In genomic region chr4:183798921-183799307, GRCh38 we compare ENCODE assay signal across 10 cellular contexts.
DNase-seq lines count a peak whose midpoint lies in the region; ATAC-seq, FAIRE-seq and TF ChIP-seq lines count a peak whose summit lies in the region.
"Had no signal": no experiment of that assay in that cellular context is flagged by ENCODE, and none has a peak within 500 bp of the region (broad histone marks: within the 10 kb centered on the region; RNA-seq: fewer than 3 reads in every experiment).

No MANE protein-coding gene starts in this region.

- peak overlapping the region; percentile 64 for H3K4me3 Mint-ChIP-seq in stimulated activated naive CD8-positive, alpha-beta T cell treated with anti-CD3 and anti-CD28 coated beads, Interleukin-15, Interleukin-2, amounts not matched to agents 100 ng/mL and 50 ng/mL, for 24 hours
- H3K4me3 Mint-ChIP-seq in astrocyte (ENCODE audit: unreplicated experiment) = peak overlapping the region; percentile 68

- H3K9me3 ChIP-seq in astrocyte (ENCODE audit: insufficient read depth, low read depth, low read length) (peaks cover 7% of the 10 kb centered on the region), mucosa of stomach (ENCODE audit: control insufficient read depth, low read length) (no peaks in the 10 kb centered on the region)

- H3K4me1 ChIP-seq in astrocyte (ENCODE audit: insufficient read depth, low read length) (peaks cover 5% of the 10 kb centered on the region), mucosa of stomach (ENCODE audit: control insufficient read depth, insufficient read depth, low read length) (peaks cover 5% of the 10 kb centered on the region)

- no peak overlapping the region for H3K27ac ChIP-seq in astrocyte (ENCODE audit: low read depth, low read length)
- H3K27ac ChIP-seq: KMS-11 had no signal

- peaks cover 67% of the 10 kb centered on the region for H3K27me3 Mint-ChIP-seq in stimulated activated naive CD8-positive, alpha-beta T cell treated with anti-CD3 and anti-CD28 coated beads, Interleukin-15, Interleukin-2, amounts not matched to agents 100 ng/mL and 50 ng/mL, for 24 hours
- H3K27me3 Mint-ChIP-seq in astrocyte (ENCODE audit: low read depth, unreplicated experiment) = peaks cover 49% of the 10 kb centered on the region

- peaks cover 32% of the 10 kb centered on the region for H3K27me3 ChIP-seq in astrocyte (ENCODE audit: insufficient read depth, low read length)
- no peaks in the 10 kb centered on the region for H3K27me3 ChIP-seq in mucosa of stomach (ENCODE audit: control insufficient read depth, insufficient read depth, low read length)

- H3K9ac ChIP-seq in astrocyte (ENCODE audit: low read length) (no peak overlapping the region), mucosa of stomach (ENCODE audit: low read length) (no peak overlapping the region)
- H3K9ac ChIP-seq: KMS-11 had no signal

- H3K36me3 ChIP-seq in astrocyte (ENCODE audit: insufficient read depth, low read length) (no peaks in the 10 kb centered on the region), mucosa of stomach (ENCODE audit: control insufficient read depth, insufficient read depth, low read length) (no peaks in the 10 kb centered on the region)

- no peak overlapping the region for H3K27ac Mint-ChIP-seq in stimulated activated naive CD8-positive, alpha-beta T cell treated with anti-CD3 and anti-CD28 coated beads, Interleukin-15, Interleukin-2, amounts not matched to agents 100 ng/mL and 50 ng/mL, for 24 hours
- H3K27ac Mint-ChIP-seq in astrocyte (ENCODE audit: unreplicated experiment) = no peak overlapping the region

- H3K79me2 ChIP-seq in astrocyte (ENCODE audit: insufficient read depth, low read length) = no peaks in the 10 kb centered on the region

- 41 to 60% methylated on average over 11 of the region's 11 CpGs for WGBS in lower leg skin, 2 donors

- H3K4me2 ChIP-seq in astrocyte (ENCODE audit: low read length) = peak overlapping the region; percentile 82
- H3K4me2 ChIP-seq: KMS-11 had no signal

- ATAC-seq in stimulated activated naive CD8-positive, alpha-beta T cell treated with anti-CD3 and anti-CD28 coated beads, Interleukin-15, Interleukin-2, amounts not matched to agents 100 U/mL and 50 U/mL, for 24 hours = no peak

- no peak for TF ChIP-seq POLR2A in lower leg skin (IDR thresholded peaks at IDR 0.05)

- H2AFZ ChIP-seq in astrocyte (ENCODE audit: low read depth, low read length) = no peak overlapping the region

- H3K9me3 Mint-ChIP-seq in stimulated activated naive CD8-positive, alpha-beta T cell treated with anti-CD3 and anti-CD28 coated beads, Interleukin-15, Interleukin-2, amounts not matched to agents 100 ng/mL and 50 ng/mL, for 24 hours = no peaks in the 10 kb centered on the region
- H3K9me3 Mint-ChIP-seq in astrocyte (ENCODE audit: unreplicated experiment) = no peaks in the 10 kb centered on the region

- H3K4me1 Mint-ChIP-seq in stimulated activated naive CD8-positive, alpha-beta T cell treated with anti-CD3 and anti-CD28 coated beads, Interleukin-15, Interleukin-2, amounts not matched to agents 100 ng/mL and 50 ng/mL, for 24 hours (ENCODE audit: low read depth) = peaks cover 13% of the 10 kb centered on the region
- H3K4me1 Mint-ChIP-seq in astrocyte (ENCODE audit: low read depth, unreplicated experiment) = no peaks in the 10 kb centered on the region

- no peak overlapping the region for H3K4me3 ChIP-seq in astrocyte (ENCODE audit: insufficient read depth, low read depth, low read length)
- peak overlapping the region; percentile 27 for H3K4me3 ChIP-seq in mucosa of stomach (ENCODE audit: low read length)
- H3K4me3 ChIP-seq in lower leg skin (ENCODE audit: low read depth, poor library complexity, severe bottlenecking) = no peak overlapping the region

- intact Hi-C loops in lower leg skin (cut with DNase I; ENCODE audit: low total_unique reads) = no loop called here

- DNase-seq in stimulated activated naive CD8-positive, alpha-beta T cell treated with anti-CD3 and anti-CD28 coated beads, Interleukin-15, Interleukin-2, amounts not matched to agents 100 U/mL and 50 U/mL, for 24 hours = no peak
- DNase-seq in astrocyte (ENCODE audit: low read depth) (no peak), lower leg skin (ENCODE audit: low spot score in 2 of 2) (no peak), HTR-8/SVneo (ENCODE audit: insufficient read length, low spot score) (no peak), NCI-H524 treated with DMSO at 0.1 percent for 48 hours (lab: John Stamatoyannopoulos, UW) (no peak), medulla oblongata (ENCODE audit: extremely low spot score) (no peak)
- DNase-seq: DMS79 had no signal

- FAIRE-seq in astrocyte (lab: Jason Lieb, UNC) (no peak), HTR-8/SVneo (lab: Jason Lieb, UNC) (no peak)

- TF ChIP-seq CTCF in astrocyte (IDR thresholded peaks at IDR 0.05; ENCODE audit: insufficient read depth, low read depth, low read length) = no peak
- no peak for TF ChIP-seq CTCF in lower leg skin (IDR thresholded peaks at IDR 0.05)

- no peaks in the 10 kb centered on the region for H3K36me3 Mint-ChIP-seq in stimulated activated naive CD8-positive, alpha-beta T cell treated with anti-CD3 and anti-CD28 coated beads, Interleukin-15, Interleukin-2, amounts not matched to agents 100 ng/mL and 50 ng/mL, for 24 hours (ENCODE audit: low read depth)
- H3K36me3 Mint-ChIP-seq in astrocyte (ENCODE audit: low read depth, unreplicated experiment) = no peaks in the 10 kb centered on the region

- no peaks in the 10 kb centered on the region for H4K20me1 ChIP-seq in astrocyte (ENCODE audit: insufficient read depth, low read length)
